Comparison of ENCODE assay signal across 32 cellular contexts in genomic region chr2:141941224-141941714, GRCh38.
"Had no signal": no experiment of that assay in that cellular context is flagged by ENCODE, and none has a peak within 500 bp of the region (broad histone marks: within the 10 kb centered on the region; RNA-seq: fewer than 3 reads in every experiment).

No MANE protein-coding gene starts in this region.

- DNase-seq: activated CD4-positive, alpha-beta memory T cell treated with anti-CD3 and anti-CD28 coated beads for 36 hours; activated CD4-positive, alpha-beta T cell treated with anti-CD3 and anti-CD28 coated beads, Interleukin-2, amount 10 ng/mL, durations not matched to agents 24 days and 14 days; activated CD4-positive, CD25-positive, alpha-beta regulatory T cell treated with anti-CD3 and anti-CD28 coated beads, Interleukin-2, amount 50 U/mL, for 72 hours; activated CD8-positive, alpha-beta memory T cell treated with anti-CD3 and anti-CD28 coated beads, Interleukin-2, amount 50 U/mL, for 4 hours; activated effector memory CD4-positive, alpha-beta T cell treated with anti-CD3 and anti-CD28 coated beads, Interleukin-2, amount 50 U/mL, for 16 hours; activated naive CD4-positive, alpha-beta T cell treated with anti-CD3 and anti-CD28 coated beads for 36 hours; activated naive CD8-positive, alpha-beta T cell treated with anti-CD3 and anti-CD28 coated beads for 36 hours; activated T-cell treated with anti-CD3 and anti-CD28 coated beads, Interleukin-2, amount 50 U/mL, for 1 hour; adrenal gland; brain microvascular endothelial cell; dorsolateral prefrontal cortex; effector memory CD4-positive, alpha-beta T cell; erythroblast; gastrocnemius medialis; hippocampal formation; kidney glomerular epithelial cell; lower lobe of right lung; mesenchymal stem cell; natural killer cell; ovary; sigmoid colon; small intestine; stimulated activated CD4-positive, alpha-beta T cell treated with anti-CD3 and anti-CD28 coated beads, Interleukin-4, amount 100 ng/mL, for 4 hours; stimulated activated naive B cell treated with anti-CD40 and anti-IgM and Interleukin-4, amounts not matched to agents 10 μg/mL and 1 μg/mL and 100 μg/mL, for 72 hours; stomach; T-helper 9 cell; thyroid gland; upper lobe of right lung; WERI-Rb-1 had no signal

- H3K27me3 ChIP-seq: adrenal gland, brain microvascular endothelial cell, dorsolateral prefrontal cortex, gastrocnemius medialis, neutrophil, ovary, sigmoid colon, stomach, thyroid gland, upper lobe of right lung had no signal

- H3K4me1 ChIP-seq: adrenal gland, gastrocnemius medialis, lower lobe of right lung, prostate gland, sigmoid colon, stomach, thyroid gland, upper lobe of right lung had no signal

- H3K4me3 ChIP-seq: adrenal gland, coronary artery, gastrocnemius medialis, lower lobe of right lung, ovary, prostate gland, sigmoid colon, stomach, thyroid gland, upper lobe of right lung had no signal

- H3K36me3 ChIP-seq: adrenal gland, brain microvascular endothelial cell, gastrocnemius medialis, lower lobe of right lung, neutrophil, ovary, prostate gland, sigmoid colon, stomach, thyroid gland, upper lobe of right lung, WERI-Rb-1 had no signal

- H3K27ac ChIP-seq: adrenal gland, brain microvascular endothelial cell, coronary artery, gastrocnemius medialis, lower lobe of right lung, neutrophil, ovary, prostate gland, sigmoid colon, stomach, thyroid gland, upper lobe of right lung, WERI-Rb-1 had no signal

- H3K9me3 ChIP-seq: adrenal gland, gastrocnemius medialis, neutrophil, ovary, prostate gland, sigmoid colon, thyroid gland, upper lobe of right lung had no signal
